In the genomic region with DNA sequence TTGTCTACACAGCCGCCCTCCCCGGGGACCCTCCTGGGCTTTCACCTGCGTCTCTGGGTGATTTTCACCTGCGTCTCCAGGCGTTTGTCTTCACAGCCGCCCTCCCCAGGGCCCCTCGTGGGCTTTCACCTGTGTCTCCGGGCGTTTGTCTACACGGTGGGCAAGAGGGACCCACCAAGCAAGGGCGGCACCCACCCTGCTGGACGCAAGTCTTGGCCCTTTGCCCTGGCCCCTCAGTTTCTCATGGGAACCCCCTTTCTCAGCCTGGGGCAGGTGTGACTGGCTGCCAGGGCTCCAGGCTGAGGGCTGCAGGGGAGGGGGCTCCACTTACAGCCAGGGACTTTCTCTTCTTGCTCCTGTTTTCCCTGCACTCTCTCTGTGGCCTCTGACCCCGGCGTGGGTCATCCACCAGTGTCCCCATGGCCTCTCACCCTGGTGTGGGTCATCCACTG, we compare ENCODE assay signal across 17 cellular contexts.
DNase-seq lines count a peak whose midpoint lies in the region; ATAC-seq and TF ChIP-seq lines count a peak whose summit lies in the region.
"Had no signal": no experiment of that assay in that cellular context is flagged by ENCODE, and none has a peak within 500 bp of the region (broad histone marks: within the 10 kb centered on the region; RNA-seq: fewer than 3 reads in every experiment).

No MANE protein-coding gene starts in this region.

- no peaks in the 10 kb centered on the region for H3K9me3 ChIP-seq in left ventricle myocardium inferior (replicated peaks)
- no peaks in the 10 kb centered on the region for H3K9me3 ChIP-seq in RWPE2 (ENCODE audit: severe bottlenecking)
- no peaks in the 10 kb centered on the region for H3K9me3 ChIP-seq in lower lobe of right lung
- H3K9me3 ChIP-seq in thyroid gland = no peaks in the 10 kb centered on the region
- H3K9me3 ChIP-seq: BE2C had no signal

- intact Hi-C loops in left ventricle myocardium inferior (cut with micrococcal nuclease) (no loop called here), Right ventricle myocardium superior (cut with DNase I) (no loop called here), lower lobe of right lung (cut with DNase I) (no loop called here), thyroid gland (cut with DNase I) (no loop called here)

- H3K27ac ChIP-seq in left ventricle myocardium inferior (replicated peaks) (no peak overlapping the region), RWPE2 (ENCODE audit: poor library complexity, severe bottlenecking) (no peak overlapping the region), lower lobe of right lung (no peak overlapping the region), thyroid gland (no peak overlapping the region)
- H3K27ac ChIP-seq: HL-60, SK-N-MC had no signal

- DNase-seq in left ventricle myocardium inferior (peak; percentile 7), Right ventricle myocardium superior (no peak), RWPE2 (ENCODE audit: low spot score) (peak; percentile 60), lower lobe of right lung (peak; percentile 25), thyroid gland (no peak)
- DNase-seq: BE2C; CD4-positive, CD25-positive, alpha-beta regulatory T cell; MG63; NCI-H1048; NCI-H524 treated with DMSO at 0.1 percent for 48 hours; NCI-H82; SHP77 treated with DMSO at 0.1 percent for 48 hours had no signal

- TF ChIP-seq CTCF in left ventricle myocardium inferior (IDR thresholded peaks at IDR 0.05; ENCODE audit: borderline replicate concordance) = no peak
- TF ChIP-seq CTCF in RWPE2 (IDR thresholded peaks at IDR 0.05; ENCODE audit: poor library complexity, severe bottlenecking) = no peak
- TF ChIP-seq CTCF in lower lobe of right lung (IDR thresholded peaks at IDR 0.05) = no peak
- TF ChIP-seq CTCF in thyroid gland (IDR thresholded peaks at IDR 0.05) = no peak

- H3K27ac Mint-ChIP-seq in stimulated activated memory B cell treated with anti-CD40 and anti-IgM and Interleukin-4, amounts not matched to agents 10 μg/mL and 1 μg/mL and 100 μg/mL, for 72 hours = peak overlapping the region; percentile 38
- H3K27ac Mint-ChIP-seq: CD4-positive, CD25-positive, alpha-beta regulatory T cell had no signal

- H3K27me3 Mint-ChIP-seq in stimulated activated memory B cell treated with anti-CD40 and anti-IgM and Interleukin-4, amounts not matched to agents 10 μg/mL and 1 μg/mL and 100 μg/mL, for 72 hours = peaks cover 85% of the 10 kb centered on the region

- H3K4me1 ChIP-seq in left ventricle myocardium inferior = no peaks in the 10 kb centered on the region
- H3K4me1 ChIP-seq in RWPE2 (ENCODE audit: insufficient read depth, poor library complexity, severe bottlenecking) = no peaks in the 10 kb centered on the region
- no peaks in the 10 kb centered on the region for H3K4me1 ChIP-seq in lower lobe of right lung
- no peaks in the 10 kb centered on the region for H3K4me1 ChIP-seq in thyroid gland
- H3K4me1 ChIP-seq: BE2C had no signal

- TF ChIP-seq POLR2A in thyroid gland (IDR thresholded peaks at IDR 0.05) = no peak

- ATAC-seq in Right ventricle myocardium superior (ENCODE audit: poor library complexity) (no peak), RWPE2 (ENCODE audit: low read depth) (no peak), lower lobe of right lung (no peak), GM18868 (IDR thresholded peaks at IDR 0.05; ENCODE audit: unreplicated experiment) (no peak)
- no peak for ATAC-seq in stimulated activated memory B cell treated with anti-CD40 and anti-IgM and Interleukin-4, amounts not matched to agents 10 μg/mL and 1 μg/mL and 100 μg/mL, for 72 hours
- ATAC-seq: K562 had no signal

- 42 to 56% methylated on average over 12 to 14 of the region's 14 CpGs for WGBS in thyroid gland, 2 donors

- peaks cover 8% of the 10 kb centered on the region for H3K9me3 Mint-ChIP-seq in stimulated activated memory B cell treated with anti-CD40 and anti-IgM and Interleukin-4, amounts not matched to agents 10 μg/mL and 1 μg/mL and 100 μg/mL, for 72 hours
- H3K9me3 Mint-ChIP-seq: CD4-positive, CD25-positive, alpha-beta regulatory T cell had no signal

- H3K4me3 ChIP-seq in left ventricle myocardium inferior = no peak overlapping the region
- no peak overlapping the region for H3K4me3 ChIP-seq in RWPE2 (ENCODE audit: severe bottlenecking)
- no peak overlapping the region for H3K4me3 ChIP-seq in lower lobe of right lung
- H3K4me3 ChIP-seq in thyroid gland (replicated peaks in 1 of 3) = no peak overlapping the region
- H3K4me3 ChIP-seq: K562, MG63, SK-N-MC had no signal

- peaks cover 90% of the 10 kb centered on the region for H3K27me3 ChIP-seq in left ventricle myocardium inferior (ENCODE audit: low read depth)
- H3K27me3 ChIP-seq in RWPE2 (ENCODE audit: insufficient read depth, poor library complexity, severe bottlenecking) = peaks cover 49% of the 10 kb centered on the region
- H3K27me3 ChIP-seq in lower lobe of right lung (ENCODE audit: low read depth) = peaks cover 44% of the 10 kb centered on the region
- no peaks in the 10 kb centered on the region for H3K27me3 ChIP-seq in thyroid gland

- H3K36me3 ChIP-seq in left ventricle myocardium inferior (no peaks in the 10 kb centered on the region), RWPE2 (ENCODE audit: low read depth) (no peaks in the 10 kb centered on the region), lower lobe of right lung (no peaks in the 10 kb centered on the region), thyroid gland (no peaks in the 10 kb centered on the region)
- H3K36me3 ChIP-seq: BE2C, MG63 had no signal

- H3K4me3 Mint-ChIP-seq in stimulated activated memory B cell treated with anti-CD40 and anti-IgM and Interleukin-4, amounts not matched to agents 10 μg/mL and 1 μg/mL and 100 μg/mL, for 72 hours = no peak overlapping the region
- H3K4me3 Mint-ChIP-seq: CD4-positive, CD25-positive, alpha-beta regulatory T cell had no signal

- H3K4me1 Mint-ChIP-seq in stimulated activated memory B cell treated with anti-CD40 and anti-IgM and Interleukin-4, amounts not matched to agents 10 μg/mL and 1 μg/mL and 100 μg/mL, for 72 hours = peaks cover 25% of the 10 kb centered on the region

- H3K36me3 Mint-ChIP-seq in stimulated activated memory B cell treated with anti-CD40 and anti-IgM and Interleukin-4, amounts not matched to agents 10 μg/mL and 1 μg/mL and 100 μg/mL, for 72 hours = no peaks in the 10 kb centered on the region
- H3K36me3 Mint-ChIP-seq: CD4-positive, CD25-positive, alpha-beta regulatory T cell had no signal

Comparison
In these comparisons a context has a peak if more than half of its experiments do, and no peak if none do; other contexts are left out.
1. DNase-seq: peak in left ventricle myocardium inferior (single experiment), RWPE2 (single experiment) and lower lobe of right lung (single experiment); none in Right ventricle myocardium superior (single experiment) and thyroid gland (0 of 2).